Comparison of ENCODE assay signal across 1 cellular context in genomic region chr7:100837099-100837836, GRCh38.
A peak's percentile ranks its signal among the peaks of the same experiment; 100 is the strongest.
TF ChIP-seq lines count a peak whose summit lies in the region.

No MANE protein-coding gene starts in this region.

TF ChIP-seq in K562, 482 proteins besides CTCF, POLR2A, EP300 and RAD21 (continued from another document and continues in another):
- peak; percentile 75; the same call in 1 of the 2 replicates for TF ChIP-seq ZNF197 (CRISPR knock-in tag; IDR thresholded peaks at IDR 0.05; ENCODE audit: low read depth)
- no peak for TF ChIP-seq ATF1 (CRISPR knock-in tag; IDR thresholded peaks at IDR 0.05)
- TF ChIP-seq ATF1 (tag; IDR thresholded peaks at IDR 0.05), result peak; percentile 80
- peak in 1 of 2 experiments; percentile 79; a peak in 1 of 3 replicates for TF ChIP-seq CBX3 (IDR thresholded peaks at IDR 0.05; ENCODE audit: borderline replicate concordance in 1 of 2, low read length in 2 of 2)
- TF ChIP-seq VEZF1 (CRISPR knock-in tag; IDR thresholded peaks at IDR 0.05), result peak; percentile 53; the same call in 1 of the 2 replicates
- TF ChIP-seq ZNF707 (CRISPR knock-in tag; conservative IDR thresholded peaks at IDR 0.05), result no peak
- TF ChIP-seq, protein P1, sequence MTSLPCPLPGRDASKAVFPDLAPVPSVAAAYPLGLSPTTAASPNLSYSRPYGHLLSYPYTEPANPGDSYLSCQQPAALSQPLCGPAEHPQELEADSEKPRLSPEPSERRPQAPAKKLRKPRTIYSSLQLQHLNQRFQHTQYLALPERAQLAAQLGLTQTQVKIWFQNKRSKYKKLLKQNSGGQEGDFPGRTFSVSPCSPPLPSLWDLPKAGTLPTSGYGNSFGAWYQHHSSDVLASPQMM (CRISPR knock-in tag; IDR thresholded peaks at IDR 0.05), result no peak
- TF ChIP-seq, protein P2, sequence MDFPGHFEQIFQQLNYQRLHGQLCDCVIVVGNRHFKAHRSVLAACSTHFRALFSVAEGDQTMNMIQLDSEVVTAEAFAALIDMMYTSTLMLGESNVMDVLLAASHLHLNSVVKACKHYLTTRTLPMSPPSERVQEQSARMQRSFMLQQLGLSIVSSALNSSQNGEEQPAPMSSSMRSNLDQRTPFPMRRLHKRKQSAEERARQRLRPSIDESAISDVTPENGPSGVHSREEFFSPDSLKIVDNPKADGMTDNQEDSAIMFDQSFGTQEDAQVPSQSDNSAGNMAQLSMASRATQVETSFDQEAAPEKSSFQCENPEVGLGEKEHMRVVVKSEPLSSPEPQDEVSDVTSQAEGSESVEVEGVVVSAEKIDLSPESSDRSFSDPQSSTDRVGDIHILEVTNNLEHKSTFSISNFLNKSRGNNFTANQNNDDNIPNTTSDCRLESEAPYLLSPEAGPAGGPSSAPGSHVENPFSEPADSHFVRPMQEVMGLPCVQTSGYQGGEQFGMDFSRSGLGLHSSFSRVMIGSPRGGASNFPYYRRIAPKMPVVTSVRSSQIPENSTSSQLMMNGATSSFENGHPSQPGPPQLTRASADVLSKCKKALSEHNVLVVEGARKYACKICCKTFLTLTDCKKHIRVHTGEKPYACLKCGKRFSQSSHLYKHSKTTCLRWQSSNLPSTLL (IDR thresholded peaks at IDR 0.05), result no peak
- TF ChIP-seq, protein P3, sequence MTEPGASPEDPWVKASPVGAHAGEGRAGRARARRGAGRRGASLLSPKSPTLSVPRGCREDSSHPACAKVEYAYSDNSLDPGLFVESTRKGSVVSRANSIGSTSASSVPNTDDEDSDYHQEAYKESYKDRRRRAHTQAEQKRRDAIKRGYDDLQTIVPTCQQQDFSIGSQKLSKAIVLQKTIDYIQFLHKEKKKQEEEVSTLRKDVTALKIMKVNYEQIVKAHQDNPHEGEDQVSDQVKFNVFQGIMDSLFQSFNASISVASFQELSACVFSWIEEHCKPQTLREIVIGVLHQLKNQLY (CRISPR knock-in tag; conservative IDR thresholded peaks at IDR 0.05), result peak; percentile 89 to 92
- peak; percentile 87 for TF ChIP-seq ZFX (CRISPR knock-in tag; IDR thresholded peaks at IDR 0.05)
- peak; percentile 52; the same call in 1 of the 2 replicates for TF ChIP-seq FOXM1 (IDR thresholded peaks at IDR 0.05; ENCODE audit: low read depth)
- TF ChIP-seq FOXM1 (CRISPR knock-in tag; IDR thresholded peaks at IDR 0.05; ENCODE audit: low read depth), result 0 out of 2 replicates have a peak, but pooled peaks have one; percentile 45
- TF ChIP-seq DACH1 (IDR thresholded peaks at IDR 0.05; ENCODE audit: partially characterized antibody), result no peak
- no peak for TF ChIP-seq RBM34 (IDR thresholded peaks at IDR 0.05; ENCODE audit: borderline replicate concordance, insufficient read depth, low read length)
- peak; percentile 81 for TF ChIP-seq NR2C1 (IDR thresholded peaks at IDR 0.05)
- peak; percentile 80 for TF ChIP-seq NR2C1 (tag; IDR thresholded peaks at IDR 0.05)
- TF ChIP-seq NR2C2 (CRISPR knock-in tag; IDR thresholded peaks at IDR 0.05), result peak; percentile 58; the same call in 1 of the 2 replicates
- peak; percentile 68 for TF ChIP-seq NR2C2 (tag; IDR thresholded peaks at IDR 0.05)
- TF ChIP-seq, protein P4, sequence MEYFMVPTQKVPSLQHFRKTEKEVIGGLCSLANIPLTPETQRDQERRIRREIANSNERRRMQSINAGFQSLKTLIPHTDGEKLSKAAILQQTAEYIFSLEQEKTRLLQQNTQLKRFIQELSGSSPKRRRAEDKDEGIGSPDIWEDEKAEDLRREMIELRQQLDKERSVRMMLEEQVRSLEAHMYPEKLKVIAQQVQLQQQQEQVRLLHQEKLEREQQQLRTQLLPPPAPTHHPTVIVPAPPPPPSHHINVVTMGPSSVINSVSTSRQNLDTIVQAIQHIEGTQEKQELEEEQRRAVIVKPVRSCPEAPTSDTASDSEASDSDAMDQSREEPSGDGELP (CRISPR knock-in tag; IDR thresholded peaks at IDR 0.05; ENCODE audit: borderline replicate concordance), result peak; percentile 89
- TF ChIP-seq ZNF668 (CRISPR knock-in tag; IDR thresholded peaks at IDR 0.05), result peak; percentile 46; the same call in 1 of the 2 replicates
- TF ChIP-seq CXXC5 (CRISPR knock-in tag; IDR thresholded peaks at IDR 0.05), result peak; percentile 98
- peak; percentile 86 for TF ChIP-seq CTBP1 (IDR thresholded peaks at IDR 0.05; ENCODE audit: borderline replicate concordance)
- TF ChIP-seq ETS1 (conservative IDR thresholded peaks at IDR 0.05; ENCODE audit: control insufficient read depth, low read depth, low read length), result peak; percentile 95
- TF ChIP-seq RNF2 (IDR thresholded peaks at IDR 0.05), result peak; percentile 80
- peak; percentile 66 for TF ChIP-seq JUND (IDR thresholded peaks at IDR 0.05; ENCODE audit: borderline replicate concordance, low read depth, low read length)
- TF ChIP-seq JUND (tag; IDR thresholded peaks at IDR 0.05; ENCODE audit: borderline replicate concordance, low read depth, low read length), result peak; percentile 72; the same call in 2 of the 3 replicates
- peak; percentile 29 for TF ChIP-seq SMAD1 (IDR thresholded peaks at IDR 0.05; ENCODE audit: low read depth, low read length, partially characterized antibody)
- TF ChIP-seq TAL1 (IDR thresholded peaks at IDR 0.05), result 0 out of 2 replicates have a peak, but pooled peaks have one; percentile 4
- TF ChIP-seq, protein P5, sequence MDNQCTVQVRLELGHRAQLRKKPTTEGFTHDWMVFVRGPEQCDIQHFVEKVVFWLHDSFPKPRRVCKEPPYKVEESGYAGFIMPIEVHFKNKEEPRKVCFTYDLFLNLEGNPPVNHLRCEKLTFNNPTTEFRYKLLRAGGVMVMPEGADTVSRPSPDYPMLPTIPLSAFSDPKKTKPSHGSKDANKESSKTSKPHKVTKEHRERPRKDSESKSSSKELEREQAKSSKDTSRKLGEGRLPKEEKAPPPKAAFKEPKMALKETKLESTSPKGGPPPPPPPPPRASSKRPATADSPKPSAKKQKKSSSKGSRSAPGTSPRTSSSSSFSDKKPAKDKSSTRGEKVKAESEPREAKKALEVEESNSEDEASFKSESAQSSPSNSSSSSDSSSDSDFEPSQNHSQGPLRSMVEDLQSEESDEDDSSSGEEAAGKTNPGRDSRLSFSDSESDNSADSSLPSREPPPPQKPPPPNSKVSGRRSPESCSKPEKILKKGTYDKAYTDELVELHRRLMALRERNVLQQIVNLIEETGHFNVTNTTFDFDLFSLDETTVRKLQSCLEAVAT (IDR thresholded peaks at IDR 0.05), result peak; percentile 61 to 89; a peak in 3 of 4 replicates
- TF ChIP-seq ZEB2 (IDR thresholded peaks at IDR 0.05), result 0 out of 2 replicates have a peak, but pooled peaks have one; percentile 33
- peak; percentile 69; the same call in 1 of the 2 replicates for TF ChIP-seq DIDO1 (tag; IDR thresholded peaks at IDR 0.05; ENCODE audit: low read depth)
- TF ChIP-seq CLOCK (CRISPR knock-in tag; IDR thresholded peaks at IDR 0.05; ENCODE audit: borderline replicate concordance), result no peak
- TF ChIP-seq TAF1 (IDR thresholded peaks at IDR 0.05; ENCODE audit: control insufficient read depth, extremely low read depth, insufficient read depth, low read length, severe bottlenecking), result peak; percentile 83
- no peak for TF ChIP-seq CREB1 (IDR thresholded peaks at IDR 0.05)
- 0 out of 2 replicates have a peak, but pooled peaks have one; percentile 28 for TF ChIP-seq CREB1 (CRISPR knock-in tag; IDR thresholded peaks at IDR 0.05)
- TF ChIP-seq MED1 (CRISPR knock-in tag; IDR thresholded peaks at IDR 0.05; ENCODE audit: borderline replicate concordance), result no peak
- TF ChIP-seq FOXK2 (conservative IDR thresholded peaks at IDR 0.05 in 1 of 2, IDR thresholded peaks at IDR 0.05 in 1 of 2; ENCODE audit: low read depth in 2 of 2), result peak; percentile 69 to 81
- TF ChIP-seq, protein P6, sequence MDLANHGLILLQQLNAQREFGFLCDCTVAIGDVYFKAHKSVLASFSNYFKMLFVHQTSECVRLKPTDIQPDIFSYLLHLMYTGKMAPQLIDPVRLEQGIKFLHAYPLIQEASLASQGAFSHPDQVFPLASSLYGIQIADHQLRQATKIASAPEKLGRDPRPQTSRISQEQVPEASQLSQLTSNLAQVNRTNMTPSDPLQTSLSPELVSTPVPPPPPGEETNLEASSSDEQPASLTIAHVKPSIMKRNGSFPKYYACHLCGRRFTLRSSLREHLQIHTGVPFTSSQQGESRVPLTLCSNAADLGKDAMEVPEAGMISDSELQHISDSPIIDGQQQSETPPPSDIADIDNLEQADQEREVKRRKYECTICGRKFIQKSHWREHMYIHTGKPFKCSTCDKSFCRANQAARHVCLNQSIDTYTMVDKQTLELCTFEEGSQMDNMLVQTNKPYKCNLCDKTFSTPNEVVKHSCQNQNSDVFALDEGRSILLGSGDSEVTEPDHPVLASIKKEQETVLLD (IDR thresholded peaks at IDR 0.05), result peak; percentile 91
- TF ChIP-seq TARDBP (IDR thresholded peaks at IDR 0.05), result peak; percentile 77; the same call in 1 of the 2 replicates
- no peak for TF ChIP-seq MCM5 (IDR thresholded peaks at IDR 0.05; ENCODE audit: low read depth)
- TF ChIP-seq HDAC3 (IDR thresholded peaks at IDR 0.05; ENCODE audit: borderline replicate concordance, partially characterized antibody), result peak; percentile 10
- peak; percentile 44 for TF ChIP-seq POLR2B (IDR thresholded peaks at IDR 0.05; ENCODE audit: low read depth, partially characterized antibody)
- peak; percentile 29 for TF ChIP-seq CHD4 (IDR thresholded peaks at IDR 0.05; ENCODE audit: insufficient read depth, insufficient replicate concordance, low read depth, low read length, poor library complexity, severe bottlenecking)
- TF ChIP-seq ZKSCAN1 (IDR thresholded peaks at IDR 0.05; ENCODE audit: low read depth, low read length), result peak; percentile 43
- TF ChIP-seq ID3 (CRISPR knock-in tag; IDR thresholded peaks at IDR 0.05), result no peak
- peak; percentile 49; the same call in 1 of the 2 replicates for TF ChIP-seq ID3 (tag; IDR thresholded peaks at IDR 0.05)
- TF ChIP-seq ZNF445 (CRISPR knock-in tag; IDR thresholded peaks at IDR 0.05; ENCODE audit: low read depth), result 0 out of 2 replicates have a peak, but pooled peaks have one; percentile 66
- no peak for TF ChIP-seq ZNF79 (CRISPR knock-in tag; IDR thresholded peaks at IDR 0.05; ENCODE audit: low read depth)
- no peak for TF ChIP-seq KHSRP (IDR thresholded peaks at IDR 0.05)
- TF ChIP-seq ZBTB12 (CRISPR knock-in tag; IDR thresholded peaks at IDR 0.05), result no peak
- 0 out of 2 replicates have a peak, but pooled peaks have one; percentile 62 for TF ChIP-seq RUNX1 (IDR thresholded peaks at IDR 0.05; ENCODE audit: low read depth)
- TF ChIP-seq ARNT (IDR thresholded peaks at IDR 0.05), result peak; percentile 51 to 54; a peak in 1 of 4 replicates
